ENCODE assay signal across 20 cellular contexts in the genomic region with DNA sequence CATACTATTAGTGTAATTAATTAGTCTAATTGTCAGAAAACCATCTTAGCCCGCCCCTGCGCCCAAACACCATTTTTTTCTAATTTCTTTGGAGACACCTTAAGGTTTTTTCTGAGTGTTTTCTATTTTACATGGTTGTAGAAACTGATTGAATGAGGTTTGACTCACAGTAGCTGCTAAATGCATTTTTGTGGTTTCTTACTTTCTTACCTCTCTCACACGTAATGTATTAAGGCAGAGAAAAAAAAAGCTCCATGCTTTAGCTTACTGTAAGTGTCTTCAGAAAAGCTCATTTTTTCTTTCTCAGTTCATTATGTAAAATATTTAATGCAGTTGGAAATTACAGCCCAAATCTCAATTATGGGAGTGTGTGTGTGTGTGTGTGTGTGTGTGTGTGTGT.
A peak's percentile ranks its signal among the peaks of the same experiment; 100 is the strongest.
DNase-seq lines count a peak whose midpoint lies in the region; ATAC-seq and TF ChIP-seq lines count a peak whose summit lies in the region.
"Had no signal": no experiment of that assay in that cellular context is flagged by ENCODE, and none has a peak within 500 bp of the region (broad histone marks: within the 10 kb centered on the region; RNA-seq: fewer than 3 reads in every experiment).

No MANE protein-coding gene starts in this region.

- H3K4me1 ChIP-seq in MM.1S (ENCODE audit: low read length) = no peaks in the 10 kb centered on the region
- H3K4me1 ChIP-seq: BLaER1 treated with 17β-estradiol and CSF1 and Interleukin-3, amounts not matched to agents 10 nM and 100 nM; SJSA1 had no signal

- DNase-seq in DMS79 treated with DMSO at 0.1 percent for 48 hours (lab: John Stamatoyannopoulos, UW) (peak; percentile 74), MM.1S (peak; percentile 54), astrocyte of the hippocampus (ENCODE audit: low read depth, low spot score) (peak; percentile 21), renal cortical epithelial cell (ENCODE audit: low read depth) (peak; percentile 63), GM10266 (ENCODE audit: extremely low spot score) (no peak)
- DNase-seq: Calu3; CD8-positive, alpha-beta T cell; DMS53; GOT3; KBM-7; NCI-H1417 treated with DMSO at 0.1 percent for 48 hours; NCI-H187 treated with DMSO at 0.1 percent for 48 hours; NCI-H2171; NCI-H526; PC-9 had no signal

- no peaks in the 10 kb centered on the region for H4K20me1 ChIP-seq in MM.1S (ENCODE audit: insufficient read depth, low read length)
- H4K20me1 ChIP-seq: BLaER1 treated with 17β-estradiol and CSF1 and Interleukin-3, amounts not matched to agents 10 nM and 100 nM had no signal

- no peak overlapping the region for H3K9ac ChIP-seq in MM.1S (ENCODE audit: low read length)
- H3K9ac ChIP-seq: BLaER1 treated with 17β-estradiol and CSF1 and Interleukin-3, amounts not matched to agents 10 nM and 100 nM had no signal

- ATAC-seq in HG03175 (IDR thresholded peaks at IDR 0.05; ENCODE audit: unreplicated experiment) (no peak), GM18909 (IDR thresholded peaks at IDR 0.05; ENCODE audit: poor library complexity, unreplicated experiment) (no peak)
- ATAC-seq: CD8-positive, alpha-beta T cell; HepG2 had no signal

- no peaks in the 10 kb centered on the region for H3K27me3 ChIP-seq in MM.1S (replicated peaks; ENCODE audit: insufficient read depth, low read length)
- H3K27me3 ChIP-seq: BLaER1 treated with 17β-estradiol and CSF1 and Interleukin-3, amounts not matched to agents 10 nM and 100 nM; SJSA1 had no signal

- no peaks in the 10 kb centered on the region for H3K9me3 ChIP-seq in MM.1S (replicated peaks; ENCODE audit: insufficient read depth, low read length)
- H3K9me3 ChIP-seq: BLaER1 treated with 17β-estradiol and CSF1 and Interleukin-3, amounts not matched to agents 10 nM and 100 nM; SJSA1 had no signal

- H3K27ac ChIP-seq in MM.1S (ENCODE audit: low read length) = no peak overlapping the region
- H3K27ac ChIP-seq: BLaER1 treated with 17β-estradiol and CSF1 and Interleukin-3, amounts not matched to agents 10 nM and 100 nM; PC-9; SJSA1 had no signal

- H2AFZ ChIP-seq in MM.1S (ENCODE audit: low read length) = no peak overlapping the region
- H2AFZ ChIP-seq: PC-9 had no signal

- no peak overlapping the region for H3K4me2 ChIP-seq in MM.1S (ENCODE audit: low read depth, low read length)
- H3K4me2 ChIP-seq: BLaER1 treated with 17β-estradiol and CSF1 and Interleukin-3, amounts not matched to agents 10 nM and 100 nM; PC-9 had no signal

- H3K9me2 ChIP-seq in MM.1S (replicated peaks; ENCODE audit: insufficient read depth, low read length) = no peaks in the 10 kb centered on the region

- H3F3A ChIP-seq in MM.1S (ENCODE audit: insufficient read depth, low read length) = no peaks in the 10 kb centered on the region

- no peaks in the 10 kb centered on the region for H3K36me3 ChIP-seq in MM.1S (replicated peaks; ENCODE audit: insufficient read depth, low read length)
- H3K36me3 ChIP-seq: BLaER1 treated with 17β-estradiol and CSF1 and Interleukin-3, amounts not matched to agents 10 nM and 100 nM; SJSA1 had no signal

- TF ChIP-seq CTCF in MM.1S (IDR thresholded peaks at IDR 0.05; ENCODE audit: low read length) (no peak), GM10266 (IDR thresholded peaks at IDR 0.05; ENCODE audit: control insufficient read depth, insufficient read depth, low read depth, missing control alignments) (no peak)

- no peak overlapping the region for H3K4me3 ChIP-seq in MM.1S (ENCODE audit: low read length)
- H3K4me3 ChIP-seq: BLaER1 treated with 17β-estradiol and CSF1 and Interleukin-3, amounts not matched to agents 10 nM and 100 nM; PC-9; SJSA1 had no signal

- H3K79me2 ChIP-seq in MM.1S (ENCODE audit: low read length) = no peaks in the 10 kb centered on the region
